8 cellular contexts compared by ENCODE assay signal in the genomic region with DNA sequence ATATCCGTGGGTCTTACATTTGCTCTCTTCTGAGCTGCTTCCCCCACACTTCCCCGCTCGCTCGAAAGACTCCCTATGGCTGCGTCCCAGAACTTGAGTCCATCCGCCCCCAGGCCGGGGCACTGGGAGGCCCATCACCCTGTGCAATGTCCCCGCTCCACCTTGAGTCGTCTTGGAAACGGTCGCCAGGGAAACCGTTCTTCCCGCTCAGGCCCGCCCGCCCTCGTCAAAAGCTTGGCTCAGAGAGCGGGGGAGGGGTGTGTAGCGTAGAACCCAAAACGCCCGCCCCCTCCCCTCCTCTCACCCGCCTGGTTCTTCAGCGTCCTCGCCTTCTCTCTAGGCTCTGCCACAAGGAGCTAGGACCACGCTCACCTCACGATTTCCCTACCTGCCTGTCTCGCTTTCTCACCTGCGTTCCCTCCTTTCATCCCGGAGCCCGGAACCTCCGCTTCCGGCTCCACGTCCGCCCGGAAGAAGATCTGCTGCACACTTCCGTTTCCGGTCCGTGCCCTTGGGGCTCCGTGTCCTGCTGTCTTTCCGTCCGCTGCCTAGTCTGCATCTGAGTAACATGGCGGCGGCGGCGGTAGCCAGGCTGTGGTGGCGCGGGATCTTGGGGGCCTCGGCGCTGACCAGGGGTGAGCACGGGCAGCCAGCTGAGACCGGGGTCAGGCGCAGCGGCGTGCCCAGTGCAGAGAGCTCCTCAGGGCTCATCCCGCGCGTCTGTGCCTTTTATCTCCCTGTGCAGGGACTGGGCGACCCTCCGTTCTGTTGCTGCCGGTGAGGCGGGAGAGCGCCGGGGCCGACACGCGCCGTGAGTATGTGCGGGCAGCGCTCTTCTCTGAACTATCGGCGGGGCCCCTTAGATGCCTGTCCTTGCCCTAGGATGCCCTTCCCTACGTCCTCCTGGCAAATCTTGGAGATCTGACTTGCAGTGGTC. TPM values are rescaled to one million over a fixed set of nuclear protein-coding genes. Genes with fewer than 3 reads are reported as not detected.
DNase-seq lines count a peak whose midpoint lies in the region; TF ChIP-seq lines count a peak whose summit lies in the region.

A gene (minus strand): TSS at position 447 of the 937 bp plus-strand sequence. CDS start 19 bp downstream, at position 428.
A gene (plus strand): TSS at position 551 of the 937 bp plus-strand sequence. CDS start 18 bp downstream, at position 569.

- peak within 1 kb of the TSS; percentile 68 for H3K4me2 ChIP-seq in MM.1S (ENCODE audit: low read depth, low read length)

- no peaks in the 10 kb centered on the region for H3F3A ChIP-seq in MM.1S (ENCODE audit: insufficient read depth, low read length)

- peaks cover 31% of the 10 kb centered on the region for H3K4me1 Mint-ChIP-seq in neural crest cell

- no peaks in the 10 kb centered on the region for H4K20me1 ChIP-seq in MM.1S (ENCODE audit: insufficient read depth, low read length)

- peaks cover 16% of the 10 kb centered on the region for H3K4me1 ChIP-seq in MM.1S (ENCODE audit: low read length)
- H3K4me1 ChIP-seq in stomach: peaks cover 20 to 43% (median 41%) of the 10 kb centered on the region in 4 donors

- no peaks in the 10 kb centered on the region for H3K27me3 ChIP-seq in MM.1S (replicated peaks; ENCODE audit: insufficient read depth, low read length)
- H3K27me3 ChIP-seq in stomach: no peaks in the 10 kb centered on the region

- DNase-seq in G401 (ENCODE audit: low spot score) (peak; percentile 92), HCEC 1CT (peak; percentile 83), MM.1S (peak; percentile 87), SHP77 treated with DMSO at 0.1 percent for 48 hours (lab: John Stamatoyannopoulos, UW) (peak; percentile 91), fibroblast of villous mesenchyme (ENCODE audit: low read depth) (peak; percentile 92), neural crest cell (ENCODE audit: low read depth, low spot score) (peak; percentile 90), stomach (peak; percentile 93)
- peak; percentile 96 for DNase-seq in activated effector memory CD4-positive, alpha-beta T cell treated with anti-CD3 and anti-CD28 coated beads, Interleukin-2, amount 50 U/mL, for 16 hours

- H3K9ac ChIP-seq in MM.1S (ENCODE audit: low read length): peak within 1 kb of the TSS; percentile 80

- H3K4me3 Mint-ChIP-seq in neural crest cell: peak within 1 kb of the TSS; percentile 97

- H3K36me3 ChIP-seq in MM.1S (replicated peaks; ENCODE audit: insufficient read depth, low read length) (peaks cover 18% of the 10 kb centered on the region; the same call in 1 of the 2 replicates), stomach (peaks cover 41 to 75% (median 67%) of the 10 kb centered on the region in 4 donors)

- intact Hi-C loops in stomach (cut with DNase I; ENCODE audit: low total_unique reads): no loop called here

- H3K4me3 ChIP-seq in MM.1S (ENCODE audit: low read length): peak within 1 kb of the TSS; percentile 93
- peak within 1 kb of the TSS; percentile 96 for H3K4me3 ChIP-seq in fibroblast of villous mesenchyme (ENCODE audit: low read depth, low read length)
- peak within 1 kb of the TSS; percentile 80 to 100 (median 94) for H3K4me3 ChIP-seq in stomach

- H3K27ac ChIP-seq in MM.1S (ENCODE audit: low read length) (peak within 1 kb of the TSS; percentile 79), stomach (peak within 1 kb of the TSS; percentile 86 to 94 (median 90))

- TF ChIP-seq CTCF in MM.1S (IDR thresholded peaks at IDR 0.05; ENCODE audit: low read length): no peak
- no peak for TF ChIP-seq CTCF in fibroblast of villous mesenchyme (IDR thresholded peaks at IDR 0.05; ENCODE audit: insufficient read depth, low read depth, low read length)
- no peak for TF ChIP-seq CTCF in neural crest cell (conservative IDR thresholded peaks at IDR 0.05)
- peak in 1 of 7 experiments; percentile 22 for TF ChIP-seq CTCF in stomach (IDR thresholded peaks at IDR 0.05)

- H3K27ac Mint-ChIP-seq in neural crest cell (ENCODE audit: unreplicated experiment): peak within 1 kb of the TSS; percentile 99

- 0% methylated on average over 45 to 71 of the region's 71 CpGs for WGBS in stomach, 5 donors

- no peaks in the 10 kb centered on the region for H3K27me3 Mint-ChIP-seq in neural crest cell (ENCODE audit: low read depth)

- H3K9me3 ChIP-seq in MM.1S (replicated peaks; ENCODE audit: insufficient read depth, low read length): no peaks in the 10 kb centered on the region
- no peaks in the 10 kb centered on the region for H3K9me3 ChIP-seq in stomach

- TF ChIP-seq EP300 in stomach (IDR thresholded peaks at IDR 0.05): no peak

- peaks cover 69% of the 10 kb centered on the region for H3K79me2 ChIP-seq in MM.1S (ENCODE audit: low read length)

- TF ChIP-seq POLR2A in stomach (IDR thresholded peaks at IDR 0.05): peak in 1 of 4 donors; percentile 52

- no peaks in the 10 kb centered on the region for H3K9me3 Mint-ChIP-seq in neural crest cell

- H3K36me3 Mint-ChIP-seq in neural crest cell (ENCODE audit: low read depth): peaks cover 10% of the 10 kb centered on the region

- H3K9me2 ChIP-seq in MM.1S (replicated peaks; ENCODE audit: insufficient read depth, low read length): no peaks in the 10 kb centered on the region

- peak within 1 kb of the TSS; percentile 52 for H2AFZ ChIP-seq in MM.1S (ENCODE audit: low read length)

- in situ Hi-C loops in G401 (cut with HindIII; ENCODE audit: low sequenced_read_pairs): no loop called here

RNA-seq across cellular contexts. Expression of the first gene that starts in this region (rescaled TPM):
- 32.7 and 43.1 TPM in 2 replicates for total RNA-seq in G401 (2014; rRNA removed; shearing (Covaris generic))
- total RNA-seq in fibroblast of villous mesenchyme: 18.7 and 24.2 TPM in 2 replicates
- total RNA-seq in neural crest cell: 15.4 and 16.6 TPM in 2 replicates
- total RNA-seq in stomach: 10 to 100 TPM in 3 of 5 donors, 1 to 10 TPM in 2; 2.7 to 19.8 (median 16.2) TPM
- polyA plus RNA-seq in stomach: 10 to 100 TPM in 1 of 3 donors, 1 to 10 TPM in 2; 7.5 to 14.2 (median 8.0) TPM

RNA-seq across cellular contexts. Expression of the second gene that starts in this region (rescaled TPM):
- 191 and 200 TPM in 2 replicates for total RNA-seq in G401 (2014; rRNA removed; shearing (Covaris generic))
- total RNA-seq in fibroblast of villous mesenchyme (66.1 and 70.5 TPM in 2 replicates), neural crest cell (172 and 178 TPM in 2 replicates), stomach (100 to 1,000 TPM in 1 of 5 donors, 10 to 100 TPM in 4; 28.6 to 143 (median 71.2) TPM)
- 100 to 1,000 TPM; 128 to 210 (median 209) TPM for polyA plus RNA-seq in stomach

Comparison
In these comparisons a context has a peak if more than half of its experiments do, and no peak if none do; other contexts are left out.
1. Peak in every context shown above with its lines: DNase-seq, H3K4me3 ChIP-seq and H3K27ac ChIP-seq.